16 cellular contexts compared by ENCODE assay signal in genomic region chr13:20435616-20436368, GRCh38.
"Had no signal": no experiment of that assay in that cellular context is flagged by ENCODE, and none has a peak within 500 bp of the region (broad histone marks: within the 10 kb centered on the region; RNA-seq: fewer than 3 reads in every experiment).

No MANE protein-coding gene starts in this region.

- H3K4me3 ChIP-seq: ascending aorta, esophagus muscularis mucosa, thoracic aorta, upper lobe of right lung had no signal

- H3K27ac ChIP-seq: ascending aorta, esophagus muscularis mucosa, thoracic aorta, upper lobe of right lung, WERI-Rb-1 had no signal

- H3K27me3 ChIP-seq: ascending aorta, esophagus muscularis mucosa, upper lobe of right lung had no signal

- H3K36me3 ChIP-seq: WERI-Rb-1 had no signal

- DNase-seq: activated CD4-positive, alpha-beta T cell treated with anti-CD3 and anti-CD28 coated beads, Interleukin-2, amount 50 U/mL, for 4 hours; activated effector memory CD4-positive, alpha-beta T cell treated with anti-CD3 and anti-CD28 coated beads, Interleukin-2, amount 50 U/mL, for 16 hours; activated T-cell treated with anti-CD3 and anti-CD28 coated beads, Interleukin-2, amount 50 U/mL, for 72 hours; cerebellar nuclear complex; effector CD4-positive, alpha-beta T cell; mesendoderm; occipital lobe; small intestine; stimulated activated CD4-positive, alpha-beta T cell treated with anti-CD3 and anti-CD28 coated beads, Interleukin-15, amount 100 ng/mL, for 24 hours; stimulated activated CD4-positive, alpha-beta T cell treated with anti-CD3 and anti-CD28 coated beads, Interleukin-2, amount 100 ng/mL, for 48 hours; T-helper 2 cell; upper lobe of right lung; WERI-Rb-1 had no signal
